16 cellular contexts compared by ENCODE assay signal in genomic region chr16:24991349-24991748, GRCh38. TPM values are rescaled to one million over a fixed set of nuclear protein-coding genes. Genes with fewer than 3 reads are reported as not detected.
DNase-seq lines count a peak whose midpoint lies in the region; ATAC-seq, FAIRE-seq and TF ChIP-seq lines count a peak whose summit lies in the region.
"Had no signal": no experiment of that assay in that cellular context is flagged by ENCODE, and none has a peak within 500 bp of the region (broad histone marks: within the 10 kb centered on the region; RNA-seq: fewer than 3 reads in every experiment).

No MANE protein-coding gene starts in this region.

- no peaks in the 10 kb centered on the region for H3K9me3 ChIP-seq in OCI-LY7 (ENCODE audit: low read length)
- H3K9me3 ChIP-seq in muscle layer of duodenum (ENCODE audit: control insufficient read depth in 1 of 2, low read length in 2 of 2): no peaks in the 10 kb centered on the region
- no peaks in the 10 kb centered on the region for H3K9me3 ChIP-seq in pancreas

- H3K27ac ChIP-seq in OCI-LY7 (ENCODE audit: low read depth, low read length, poor library complexity, severe bottlenecking) (no peak overlapping the region), muscle layer of duodenum (ENCODE audit: low read length) (peak overlapping the region; percentile 23), temporal lobe (ENCODE audit: low read depth, low read length) (peak overlapping the region; percentile 95), pancreas (no peak overlapping the region)
- H3K27ac ChIP-seq: KMS-11 had no signal

- CTCF ChIA-PET in OCI-LY7 (lab: Charles Lee; ENCODE audit: unreplicated experiment): no interaction called here

- H4K20me1 ChIP-seq in OCI-LY7 (ENCODE audit: insufficient read depth, low read length): no peaks in the 10 kb centered on the region

- H3K4me1 ChIP-seq in OCI-LY7 (ENCODE audit: insufficient read depth, low read length, poor library complexity, severe bottlenecking) (peaks cover 52% of the 10 kb centered on the region), muscle layer of duodenum (ENCODE audit: control insufficient read depth in 1 of 2, insufficient read depth in 2 of 2, low read length in 2 of 2) (peaks cover 54 to 55% of the 10 kb centered on the region in 2 donors), pancreas (peaks cover 40 to 53% (median 52%) of the 10 kb centered on the region in 3 donors)

- in situ Hi-C loops in GM13976 (cut with MboI; ENCODE audit: low sequenced_read_pairs, unreplicated experiment): no loop called here

- H3K27me3 Mint-ChIP-seq in chondrocyte (ENCODE audit: low read depth): no peaks in the 10 kb centered on the region
- H3K27me3 Mint-ChIP-seq in mesothelial cell of epicardium (ENCODE audit: low read depth): no peaks in the 10 kb centered on the region
- H3K27me3 Mint-ChIP-seq: CD8-positive, alpha-beta memory T cell had no signal

- H3K4me3 Mint-ChIP-seq in chondrocyte (ENCODE audit: unreplicated experiment) (no peak overlapping the region), mesothelial cell of epicardium (no peak overlapping the region)

- no peak overlapping the region for H3K4me2 ChIP-seq in OCI-LY7 (ENCODE audit: low read length)
- H3K4me2 ChIP-seq: KMS-11 had no signal

- no peaks in the 10 kb centered on the region for H3K9me3 Mint-ChIP-seq in chondrocyte (ENCODE audit: low read depth)
- no peaks in the 10 kb centered on the region for H3K9me3 Mint-ChIP-seq in mesothelial cell of epicardium
- H3K9me3 Mint-ChIP-seq: CD8-positive, alpha-beta memory T cell had no signal

- H3K36me3 Mint-ChIP-seq in chondrocyte (ENCODE audit: low read depth) (no peaks in the 10 kb centered on the region), mesothelial cell of epicardium (no peaks in the 10 kb centered on the region)

- no peak for FAIRE-seq in pancreas (lab: Jason Lieb, UNC)

- H3K36me3 ChIP-seq in OCI-LY7 (ENCODE audit: insufficient read depth, low read length) (no peaks in the 10 kb centered on the region), muscle layer of duodenum (ENCODE audit: control insufficient read depth in 1 of 2, insufficient read depth in 2 of 2, low read length in 2 of 2) (no peaks in the 10 kb centered on the region), pancreas (no peaks in the 10 kb centered on the region)

- no TSS peak for BruUV-seq in OCI-LY7 (replicated peaks; lab: Mats Ljungman, UMichigan)

- H3K4me1 Mint-ChIP-seq in chondrocyte (ENCODE audit: low read depth): peaks cover 88% of the 10 kb centered on the region
- peaks cover 38% of the 10 kb centered on the region for H3K4me1 Mint-ChIP-seq in mesothelial cell of epicardium

- H3K27ac Mint-ChIP-seq in chondrocyte (ENCODE audit: unreplicated experiment) (peak overlapping the region; percentile 15), mesothelial cell of epicardium (no peak overlapping the region)

- intact Hi-C loops in OCI-LY7 (cut with micrococcal nuclease; ENCODE audit: unreplicated experiment): loop anchor here (2.0 kb wide), 1 partner anchor 15 kb away; no protein-coding TSS in a partner anchor
- intact Hi-C loops in pancreas (cut with DNase I): no loop called here

- ATAC-seq in pancreas: no peak
- ATAC-seq in GM18861 (IDR thresholded peaks at IDR 0.05; ENCODE audit: unreplicated experiment): no peak

- H3K27me3 ChIP-seq in muscle layer of duodenum (ENCODE audit: low read depth, low read length): no peaks in the 10 kb centered on the region
- no peaks in the 10 kb centered on the region for H3K27me3 ChIP-seq in pancreas

- TF ChIP-seq CTCF in OCI-LY7 (conservative IDR thresholded peaks at IDR 0.05; ENCODE audit: low read length) (no peak), chondrocyte (IDR thresholded peaks at IDR 0.05) (no peak), pancreas (IDR thresholded peaks at IDR 0.05) (no peak), mesothelial cell of epicardium (IDR thresholded peaks at IDR 0.05; ENCODE audit: unreplicated experiment) (no peak), GM13976 (IDR thresholded peaks at IDR 0.05; ENCODE audit: borderline replicate concordance, control extremely low read depth, extremely low read depth, insufficient read depth, missing control alignments) (no peak)

- no peak overlapping the region for H2AFZ ChIP-seq in OCI-LY7 (ENCODE audit: low read length)

- H3K4me3 ChIP-seq in OCI-LY7 (ENCODE audit: low read depth, low read length, poor library complexity, severe bottlenecking) (no peak overlapping the region), muscle layer of duodenum (ENCODE audit: low read depth in 1 of 2, low read length in 2 of 2) (no peak overlapping the region), pancreas (no peak overlapping the region)

- POLR2A ChIA-PET in OCI-LY7 (lab: Charles Lee): interaction anchor here (0.7 to 1.1 kb wide), 2 partner anchors 16 to 281 kb away, joined by 4 to 6 read pairs; no protein-coding TSS in a partner anchor

- DNase-seq in OCI-LY7 (ENCODE audit: low spot score): peak; percentile 32
- no peak for DNase-seq in chondrocyte (ENCODE audit: low spot score)
- no peak for DNase-seq in pancreas
- DNase-seq in mesothelial cell of epicardium (ENCODE audit: low spot score in 2 of 2, unreplicated experiment in 2 of 2): no peak
- no peak for DNase-seq in GM13976 (ENCODE audit: low spot score)
- DNase-seq: activated CD4-positive, alpha-beta T cell treated with anti-CD3 and anti-CD28 coated beads for 48 hours; activated T-cell treated with anti-CD3 and anti-CD28 coated beads, Interleukin-2, amount 50 U/mL, for 1 hour; CD8-positive, alpha-beta memory T cell; NCI-H1694; NCI-H510A treated with DMSO at 0.1 percent for 48 hours; stimulated activated CD4-positive, alpha-beta T cell treated with anti-CD3 and anti-CD28 coated beads, Interleukin-2, amount 100 ng/mL, for 24 hours; T-helper 2 cell had no signal

- H3K79me2 ChIP-seq in OCI-LY7 (ENCODE audit: insufficient read depth, low read depth, low read length): peaks cover 9% of the 10 kb centered on the region; the same call in 1 of the 2 replicates

- 36 to 43% methylated on average over 5 of the region's 5 CpGs for WGBS in pancreas, 2 donors

- H3K9me2 ChIP-seq in OCI-LY7 (ENCODE audit: insufficient read depth, low read length): no peaks in the 10 kb centered on the region

RNA-seq across cellular contexts. Expression of gene ARHGAP17, which starts 23.8 kb away (rescaled TPM):
- total RNA-seq in OCI-LY7 (2014; rRNA removed; shearing (Covaris generic)): 31.4 and 37.1 TPM in 2 replicates
- total RNA-seq in OCI-LY7 (2022): 89.3 and 95.1 TPM in 2 replicates
- total RNA-seq in chondrocyte: 74.7 to 85.4 TPM (median 75.2 TPM) in 3 replicates
- 26.3 TPM for total RNA-seq in temporal lobe
- total RNA-seq in pancreas: 10 to 100 TPM; 15.2 to 44.5 (median 24.1) TPM
- 10 to 100 TPM; 27.3 to 39.9 TPM for polyA plus RNA-seq in pancreas
- total RNA-seq in mesothelial cell of epicardium: 77.4 to 81.3 TPM (median 77.7 TPM) in 3 replicates

Comparison
In these comparisons a context has a peak if more than half of its experiments do, and no peak if none do; other contexts are left out.
1. H3K27ac ChIP-seq: peak in muscle layer of duodenum (single experiment) and temporal lobe (single experiment); none in OCI-LY7 (single experiment) and pancreas (0 of 4).